ENCODE assay signal across 29 cellular contexts in genomic region chr12:11130999-11131398, GRCh38. TPM values are rescaled to one million over a fixed set of nuclear protein-coding genes. Genes with fewer than 3 reads are reported as not detected.
"Had no signal": no experiment of that assay in that cellular context is flagged by ENCODE, and none has a peak within 500 bp of the region (broad histone marks: within the 10 kb centered on the region; RNA-seq: fewer than 3 reads in every experiment).

No MANE protein-coding gene starts in this region.

- FAIRE-seq: islet of Langerhans, small intestine had no signal

- H3K27me3 Mint-ChIP-seq: activated naive CD8-positive, alpha-beta T cell treated with anti-CD3 and anti-CD28 coated beads for 36 hours; brain; stimulated activated naive CD8-positive, alpha-beta T cell treated with anti-CD3 and anti-CD28 coated beads, Interleukin-15, Interleukin-2, amounts not matched to agents 100 ng/mL and 50 ng/mL, for 24 hours had no signal

- H3K27ac ChIP-seq: adrenal gland, esophagus muscularis mucosa, foreskin keratinocyte, right lobe of liver, thoracic aorta, uterus had no signal

- H3K4me3 Mint-ChIP-seq: activated naive CD4-positive, alpha-beta T cell treated with anti-CD3 and anti-CD28 coated beads for 36 hours; activated naive CD8-positive, alpha-beta T cell treated with anti-CD3 and anti-CD28 coated beads for 36 hours; brain; natural killer cell; stimulated activated effector memory CD8-positive, alpha-beta T cell treated with anti-CD3 and anti-CD28 coated beads, Interleukin-12 subunit alpha, Interleukin-12 subunit beta, amount 100 ng/mL, for 72 hours; stimulated activated naive CD8-positive, alpha-beta T cell treated with anti-CD3 and anti-CD28 coated beads, Interleukin-15, Interleukin-2, amounts not matched to agents 100 ng/mL and 50 ng/mL, for 24 hours had no signal

- H3K27ac Mint-ChIP-seq: activated naive CD4-positive, alpha-beta T cell treated with anti-CD3 and anti-CD28 coated beads for 36 hours; natural killer cell; stimulated activated effector memory CD8-positive, alpha-beta T cell treated with anti-CD3 and anti-CD28 coated beads, Interleukin-12 subunit alpha, Interleukin-12 subunit beta, amount 100 ng/mL, for 72 hours; stimulated activated naive CD8-positive, alpha-beta T cell treated with anti-CD3 and anti-CD28 coated beads, Interleukin-15, Interleukin-2, amounts not matched to agents 100 ng/mL and 50 ng/mL, for 24 hours had no signal

- H3K36me3 Mint-ChIP-seq: natural killer cell had no signal

- H3K4me3 ChIP-seq: adrenal gland, esophagus muscularis mucosa, right lobe of liver, thoracic aorta, uterus had no signal

- ATAC-seq: foreskin keratinocyte; natural killer cell; right lobe of liver; stimulated activated effector memory CD8-positive, alpha-beta T cell treated with anti-CD3 and anti-CD28 coated beads, Interleukin-12 subunit alpha, Interleukin-12 subunit beta, amount 100 ng/mL, for 72 hours had no signal

- H3K4me1 ChIP-seq: right lobe of liver, uterus had no signal

- H3K9me3 Mint-ChIP-seq: activated naive CD4-positive, alpha-beta T cell treated with anti-CD3 and anti-CD28 coated beads for 36 hours; natural killer cell; stimulated activated effector memory CD8-positive, alpha-beta T cell treated with anti-CD3 and anti-CD28 coated beads, Interleukin-12 subunit alpha, Interleukin-12 subunit beta, amount 100 ng/mL, for 72 hours had no signal

- H3K9me3 ChIP-seq: adrenal gland, esophagus muscularis mucosa, right lobe of liver, thoracic aorta, uterus had no signal

- H3K36me3 ChIP-seq: adrenal gland, esophagus muscularis mucosa, right lobe of liver, thoracic aorta, uterus had no signal

- DNase-seq: activated CD4-positive, alpha-beta T cell treated with anti-CD3 and anti-CD28 coated beads for 4 hours; activated CD4-positive, alpha-beta T cell treated with anti-CD3 and anti-CD28 coated beads, Interleukin-2, amount 50 U/mL, for 48 hours; activated CD4-positive, CD25-positive, alpha-beta regulatory T cell; activated CD8-positive, alpha-beta memory T cell treated with anti-CD3 and anti-CD28 coated beads for 24 hours; activated effector memory CD4-positive, alpha-beta T cell treated with Interleukin-2 at 50 U/mL for 16 hours; activated naive CD4-positive, alpha-beta T cell treated with anti-CD3 and anti-CD28 coated beads for 36 hours; activated naive CD8-positive, alpha-beta T cell treated with anti-CD3 and anti-CD28 coated beads for 36 hours; adrenal gland; aorta; caudate nucleus; foreskin keratinocyte; mammary epithelial cell; natural killer cell; right lobe of liver; small intestine; stimulated activated CD4-positive, alpha-beta T cell treated with anti-CD3 and anti-CD28 coated beads, Interleukin-4, amount 100 ng/mL, for 24 hours; trophoblast cell; uterus had no signal

- H3K27me3 ChIP-seq: adrenal gland, esophagus muscularis mucosa, foreskin keratinocyte, right lobe of liver, uterus had no signal

RNA-seq across cellular contexts. Expression of gene TAS2R43, which starts 38.9 kb away (rescaled TPM):
- total RNA-seq: osteoblast had no signal

RNA-seq across cellular contexts. Expression of gene TAS2R42, which starts 55.7 kb away (rescaled TPM):
- total RNA-seq: activated naive CD4-positive, alpha-beta T cell treated with anti-CD3 and anti-CD28 coated beads for 36 hours; activated naive CD8-positive, alpha-beta T cell treated with anti-CD3 and anti-CD28 coated beads for 36 hours; adrenal gland; aorta; esophagus muscularis mucosa; foreskin keratinocyte; glomerular endothelial cell; liver; mammary epithelial cell; natural killer cell; osteoblast; right lobe of liver; subcutaneous adipose tissue; T-helper 1 cell treated with Interleukin-12 subunit alpha and Interleukin-12 subunit beta and Interleukin-4 antibody, amounts not matched to agents 30 ng/mL and 1 ng/mL, for 36 hours; thoracic aorta; uterus had no signal
